ENCODE assay signal across 11 cellular contexts in the genomic region with DNA sequence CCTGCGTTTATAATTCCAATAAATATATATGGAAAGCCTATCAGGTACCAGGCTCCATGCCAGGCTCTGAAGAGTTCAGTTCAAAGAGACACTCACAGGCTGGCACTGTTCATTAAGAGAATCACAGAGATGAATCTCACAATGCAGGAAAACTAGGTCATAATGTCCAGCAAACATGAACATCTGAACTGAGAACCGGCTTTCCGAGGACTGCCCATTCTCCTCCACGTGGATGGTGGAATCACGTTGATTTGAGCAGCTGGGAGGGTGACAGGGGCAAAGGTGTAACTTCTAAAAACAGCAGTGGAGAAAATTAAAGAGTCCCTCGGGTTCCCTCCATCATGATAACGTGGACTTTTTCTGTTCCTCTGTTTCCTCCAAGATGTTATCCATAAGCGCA. TPM values are rescaled to one million over a fixed set of nuclear protein-coding genes. Genes with fewer than 3 reads are reported as not detected.
"Had no signal": no experiment of that assay in that cellular context is flagged by ENCODE, and none has a peak within 500 bp of the region (broad histone marks: within the 10 kb centered on the region; RNA-seq: fewer than 3 reads in every experiment).

No MANE protein-coding gene starts in this region.

- H3K27ac ChIP-seq: GM23248 had no signal

- H3K9me3 ChIP-seq: HAP-1 had no signal

- H3K4me3 ChIP-seq: GM23248, GM23338, HAP-1 had no signal

- H3K36me3 ChIP-seq: HAP-1 had no signal

- H3K4me1 ChIP-seq: HAP-1 had no signal

- DNase-seq: GM23248, GOT3, H7, H9, HCEC 1CT, HFFc6 had no signal

- ATAC-seq: GM23338, HCT116 had no signal

RNA-seq across cellular contexts. Expression of gene GP2, which starts 10.2 kb away (rescaled TPM):
- total RNA-seq: GM23248, GM23338, H1, H4, H7, H9, HFFc6 had no signal

RNA-seq across cellular contexts. Expression of gene UMOD, which starts 35.4 kb away (rescaled TPM):
- total RNA-seq: GM23248, GM23338, H1, H4, H7, H9, HFFc6 had no signal
